ENCODE assay signal across 1 cellular context in the genomic region with DNA sequence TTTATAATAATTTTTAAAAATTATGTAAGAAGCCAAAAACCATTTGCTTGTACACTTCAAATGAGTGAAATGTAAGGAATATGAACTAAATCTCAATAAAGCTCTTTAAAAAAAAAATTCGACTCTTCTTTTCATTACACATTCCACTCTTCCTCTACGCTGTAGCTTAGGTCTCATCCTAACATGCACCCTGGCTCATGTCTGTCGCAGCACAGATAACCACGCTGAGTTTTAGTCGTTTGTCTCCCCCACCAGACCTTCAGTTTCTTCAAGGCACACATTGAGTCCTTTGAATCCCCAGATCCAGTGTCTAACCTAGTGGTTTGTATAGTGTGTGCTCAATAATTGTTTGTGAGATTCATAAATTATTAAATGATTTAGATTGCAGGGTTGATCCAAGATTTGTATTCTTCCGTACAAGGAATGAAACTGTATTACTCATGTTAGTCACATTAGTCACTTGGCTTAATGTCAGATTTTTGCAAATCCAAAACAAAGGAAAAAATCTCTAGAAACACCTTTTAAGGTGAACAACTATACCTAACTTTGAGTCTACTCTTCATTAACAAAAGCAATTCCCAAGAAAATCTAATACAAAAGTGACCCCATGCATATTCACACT.
TF ChIP-seq lines count a peak whose summit lies in the region.

No MANE protein-coding gene starts in this region.

TF ChIP-seq in SK-N-SH, 30 proteins besides CTCF, POLR2A, EP300 and RAD21 (continued from another document):
- no peak for TF ChIP-seq GABPA (IDR thresholded peaks at IDR 0.05; ENCODE audit: low read depth)
